12 cellular contexts compared by ENCODE assay signal in genomic region chr1:222043444-222044292, GRCh38.
DNase-seq lines count a peak whose midpoint lies in the region; ATAC-seq and TF ChIP-seq lines count a peak whose summit lies in the region.
"Had no signal": no experiment of that assay in that cellular context is flagged by ENCODE, and none has a peak within 500 bp of the region (broad histone marks: within the 10 kb centered on the region; RNA-seq: fewer than 3 reads in every experiment).

No MANE protein-coding gene starts in this region.

- H3K27me3 ChIP-seq in ACC112 (ENCODE audit: insufficient read depth, low read length) (no peaks in the 10 kb centered on the region), PC-3 (ENCODE audit: low read length) (no peaks in the 10 kb centered on the region), fibroblast of lung (ENCODE audit: control insufficient read depth, insufficient read depth, low read length) (no peaks in the 10 kb centered on the region)

- H3K4me3 ChIP-seq in ACC112 (ENCODE audit: low read depth, low read length) = no peak overlapping the region
- H3K4me3 ChIP-seq in PC-3 (ENCODE audit: low read length) = no peak overlapping the region
- no peak overlapping the region for H3K4me3 ChIP-seq in fibroblast of lung (replicated peaks in 1 of 4; ENCODE audit: control extremely low read depth in 1 of 4, insufficient read depth in 1 of 4, low read depth in 3 of 4, low read length in 4 of 4)
- H3K4me3 ChIP-seq: prostate gland had no signal

- peaks cover 0 to 2% (median 2%) of the 10 kb centered on the region in 3 donors for H3K27me3 Mint-ChIP-seq in CD14-positive monocyte (ENCODE audit: low read depth in 3 of 3)
- H3K27me3 Mint-ChIP-seq: activated naive CD8-positive, alpha-beta T cell treated with anti-CD3 and anti-CD28 coated beads for 36 hours; B cell had no signal

- ATAC-seq in PC-3 (no peak; the same call in 1 of the 2 replicates), GM18873 (IDR thresholded peaks at IDR 0.05; ENCODE audit: low FRiP score, unreplicated experiment) (no peak)

- POLR2A ChIA-PET in PC-3 (lab: Charles Lee; ENCODE audit: unreplicated experiment) = no interaction called here

- H3K9me3 ChIP-seq in PC-3 (ENCODE audit: low read length) = no peaks in the 10 kb centered on the region
- no peaks in the 10 kb centered on the region for H3K9me3 ChIP-seq in fibroblast of lung (ENCODE audit: control insufficient read depth, insufficient read depth, low read depth, low read length)
- H3K9me3 ChIP-seq: prostate gland had no signal

- H3K9me3 Mint-ChIP-seq in CD14-positive monocyte = peaks cover 0 to 2% (median 0%) of the 10 kb centered on the region in 7 donors
- H3K9me3 Mint-ChIP-seq: activated naive CD8-positive, alpha-beta T cell treated with anti-CD3 and anti-CD28 coated beads for 36 hours had no signal

- DNase-seq in PC-3 (peak; percentile 26), fibroblast of lung (ENCODE audit: low read depth in 2 of 2) (peak; percentile 97 to 98), myocyte (ENCODE audit: low read depth) (peak; percentile 90), CD14-positive monocyte (ENCODE audit: low spot score) (no peak), NCI-H2196 treated with DMSO at 0.1 percent for 48 hours (lab: John Stamatoyannopoulos, UW; ENCODE audit: unreplicated experiment) (no peak), ecto neural progenitor cell (ENCODE audit: low spot score) (no peak)
- DNase-seq: activated naive CD8-positive, alpha-beta T cell treated with anti-CD3 and anti-CD28 coated beads for 36 hours had no signal

- peaks cover 10% of the 10 kb centered on the region for H3K4me1 Mint-ChIP-seq in CD14-positive monocyte

- no peaks in the 10 kb centered on the region for H3K36me3 Mint-ChIP-seq in CD14-positive monocyte
- H3K36me3 Mint-ChIP-seq: activated naive CD8-positive, alpha-beta T cell treated with anti-CD3 and anti-CD28 coated beads for 36 hours had no signal

- no peaks in the 10 kb centered on the region for H3K36me3 ChIP-seq in ACC112 (ENCODE audit: insufficient read depth, low read length)
- H3K36me3 ChIP-seq in PC-3 (ENCODE audit: low read depth, low read length) = no peaks in the 10 kb centered on the region
- no peaks in the 10 kb centered on the region for H3K36me3 ChIP-seq in fibroblast of lung (ENCODE audit: control insufficient read depth, insufficient read depth, low read length)
- H3K36me3 ChIP-seq: prostate gland had no signal

- intact Hi-C loops in PC-3 (cut with micrococcal nuclease) (no loop called here), CD14-positive monocyte (cut with micrococcal nuclease) (no loop called here)

- no TSS peak for BruUV-seq in PC-3 (replicated peaks; lab: Mats Ljungman, UMichigan)

- TF ChIP-seq CTCF in PC-3 (conservative IDR thresholded peaks at IDR 0.05; ENCODE audit: low read depth, low read length) (no peak), fibroblast of lung (conservative IDR thresholded peaks at IDR 0.05 in 1 of 2, IDR thresholded peaks at IDR 0.05 in 1 of 2; ENCODE audit: low read depth in 1 of 2, low read length in 2 of 2) (no peak), CD14-positive monocyte (IDR thresholded peaks at IDR 0.05) (no peak)

- no peaks in the 10 kb centered on the region for H3F3A ChIP-seq in PC-3 (ENCODE audit: low read length, unreplicated experiment)

- no peak overlapping the region for H3K27ac Mint-ChIP-seq in CD14-positive monocyte
- H3K27ac Mint-ChIP-seq: activated naive CD8-positive, alpha-beta T cell treated with anti-CD3 and anti-CD28 coated beads for 36 hours; B cell had no signal

- H3K4me2 ChIP-seq in PC-3 (ENCODE audit: low read length) (no peak overlapping the region), fibroblast of lung (ENCODE audit: extremely low read depth, insufficient read depth, low read length) (no peak overlapping the region)

- H3K4me3 Mint-ChIP-seq in CD14-positive monocyte = no peak overlapping the region
- H3K4me3 Mint-ChIP-seq: activated naive CD8-positive, alpha-beta T cell treated with anti-CD3 and anti-CD28 coated beads for 36 hours; B cell had no signal

- H2AFZ ChIP-seq in ACC112 (ENCODE audit: low read length, unreplicated experiment) (peak overlapping the region; percentile 10), PC-3 (ENCODE audit: low read length) (no peak overlapping the region), fibroblast of lung (ENCODE audit: low read length) (no peak overlapping the region)

- no peaks in the 10 kb centered on the region for H3K9me2 ChIP-seq in PC-3 (replicated peaks; ENCODE audit: low read length)

- CTCF ChIA-PET in PC-3 (lab: Charles Lee) = no interaction called here

- H3K4me1 ChIP-seq in ACC112 (ENCODE audit: control insufficient read depth, insufficient read depth, low read length, unreplicated experiment) = peaks cover 11% of the 10 kb centered on the region
- H3K4me1 ChIP-seq in PC-3 (ENCODE audit: insufficient read depth, low read length) = no peaks in the 10 kb centered on the region
- H3K4me1 ChIP-seq in fibroblast of lung (ENCODE audit: control insufficient read depth, extremely low read depth, insufficient read depth, low read length) = peaks cover 4% of the 10 kb centered on the region
- H3K4me1 ChIP-seq: prostate gland had no signal

- H3K79me2 ChIP-seq in ACC112 (ENCODE audit: control insufficient read depth, insufficient read depth, low read length, unreplicated experiment) (no peaks in the 10 kb centered on the region), PC-3 (ENCODE audit: low read length) (no peaks in the 10 kb centered on the region), fibroblast of lung (ENCODE audit: control insufficient read depth, insufficient read depth, low read length) (no peaks in the 10 kb centered on the region)

- H3K9ac ChIP-seq in PC-3 (ENCODE audit: low read length) (no peak overlapping the region), fibroblast of lung (ENCODE audit: insufficient read depth, low read length) (no peak overlapping the region)

- H3K27ac ChIP-seq in ACC112 (ENCODE audit: low read depth, low read length) = peak overlapping the region; percentile 78
- H3K27ac ChIP-seq in PC-3 (ENCODE audit: low read length) = no peak overlapping the region
- H3K27ac ChIP-seq in fibroblast of lung (ENCODE audit: insufficient read depth, low read length) = peak overlapping the region; percentile 47
- H3K27ac ChIP-seq: prostate gland, VCaP had no signal

- H4K20me1 ChIP-seq in PC-3 (ENCODE audit: low read length) = no peaks in the 10 kb centered on the region
- H4K20me1 ChIP-seq in fibroblast of lung (ENCODE audit: control insufficient read depth, extremely low read depth, insufficient read depth, low read length) = no peaks in the 10 kb centered on the region

Comparison
In these comparisons a context has a peak if more than half of its experiments do, and no peak if none do; other contexts are left out.
1. DNase-seq: peak in PC-3 (single experiment), fibroblast of lung (2 of 2) and myocyte (single experiment); none in CD14-positive monocyte (single experiment), NCI-H2196 treated with DMSO at 0.1 percent for 48 hours (single experiment) and ecto neural progenitor cell (single experiment).